In the genomic region with DNA sequence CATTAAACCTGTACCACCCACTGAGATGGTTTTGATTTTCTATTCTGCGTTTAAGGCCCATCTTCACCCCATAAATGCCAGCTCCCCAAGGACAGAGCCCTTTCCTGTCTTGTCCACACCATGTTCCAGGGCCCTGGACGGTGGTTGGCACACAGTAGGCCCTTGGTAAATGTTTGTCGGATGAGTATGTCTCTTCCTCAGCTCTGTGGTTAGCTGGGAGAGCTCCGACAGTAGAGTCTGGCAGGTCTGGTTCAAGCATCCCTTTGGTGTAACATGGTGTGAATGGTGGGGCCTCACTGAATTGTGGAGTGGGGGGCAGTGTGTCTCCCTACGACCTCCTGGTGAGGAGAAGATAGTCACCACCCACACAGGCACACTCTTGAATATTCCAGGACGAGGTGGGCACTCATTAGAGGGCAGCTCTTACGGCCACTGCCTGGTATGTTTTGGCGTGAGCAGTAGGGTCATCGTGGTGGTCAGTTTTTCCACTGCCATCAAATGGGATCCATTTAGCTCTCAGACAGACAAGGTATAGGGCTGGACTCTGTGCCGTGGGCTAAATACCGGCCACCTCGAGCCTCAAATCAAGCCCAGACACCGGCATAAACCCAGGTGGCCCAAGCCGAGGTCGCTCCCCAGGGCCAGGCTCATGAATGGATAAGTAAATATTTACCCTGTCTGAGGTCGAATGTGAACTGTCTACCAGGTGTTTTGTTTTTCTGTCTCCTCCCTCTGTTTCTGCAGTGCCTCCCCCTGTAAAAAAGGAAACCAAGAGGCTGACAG, we compare ENCODE assay signal across 8 cellular contexts.
DNase-seq lines count a peak whose midpoint lies in the region; ATAC-seq and TF ChIP-seq lines count a peak whose summit lies in the region.

No MANE protein-coding gene starts in this region.

- H3K9me3 ChIP-seq in left ventricle myocardium inferior (replicated peaks) (no peaks in the 10 kb centered on the region), ascending aorta (no peaks in the 10 kb centered on the region)

- intact Hi-C loops in left ventricle myocardium inferior (cut with micrococcal nuclease), result no loop called here
- intact Hi-C loops in left cardiac atrium (cut with DNase I), result no loop called here
- intact Hi-C loops in ascending aorta (cut with DNase I), result loop anchor here (5.0 kb wide), 1 partner anchor 79 kb away; no protein-coding TSS in a partner anchor

- H3K4me3 ChIP-seq in left ventricle myocardium inferior, result no peak overlapping the region
- H3K4me3 ChIP-seq in ascending aorta, result no peak overlapping the region

- no peak for TF ChIP-seq CTCF in left ventricle myocardium inferior (IDR thresholded peaks at IDR 0.05; ENCODE audit: borderline replicate concordance)
- no peak for TF ChIP-seq CTCF in ascending aorta (IDR thresholded peaks at IDR 0.05)

- DNase-seq in left ventricle myocardium inferior (no peak), left cardiac atrium (no peak), ascending aorta (ENCODE audit: low spot score in 2 of 2) (no peak), mesenteric fat pad (ENCODE audit: low spot score) (peak; percentile 26), NCI-H524 treated with DMSO at 0.1 percent for 48 hours (lab: John Stamatoyannopoulos, UW) (no peak), NCI-H1105 (lab: John Stamatoyannopoulos, UW) (no peak)
- DNase-seq in activated CD8-positive, alpha-beta memory T cell treated with anti-CD3 and anti-CD28 coated beads, Interleukin-2, amount 50 U/mL, for 4 hours, result no peak
- no peak for DNase-seq in stimulated activated CD4-positive, alpha-beta T cell treated with anti-CD3 and anti-CD28 coated beads, Interleukin-15, amount 100 ng/mL, for 24 hours

- H3K4me1 ChIP-seq in left ventricle myocardium inferior, result peaks cover 82% of the 10 kb centered on the region
- H3K4me1 ChIP-seq in ascending aorta, result peaks cover 19 to 49% of the 10 kb centered on the region in 2 donors

- H3K36me3 ChIP-seq in left ventricle myocardium inferior, result no peaks in the 10 kb centered on the region
- no peaks in the 10 kb centered on the region for H3K36me3 ChIP-seq in ascending aorta

- H3K27ac ChIP-seq in left ventricle myocardium inferior (replicated peaks), result peak overlapping the region; percentile 96
- peak overlapping the region; percentile 86 to 87 for H3K27ac ChIP-seq in ascending aorta

- ATAC-seq in left cardiac atrium, result no peak

- H3K27me3 ChIP-seq in left ventricle myocardium inferior (ENCODE audit: low read depth) (no peaks in the 10 kb centered on the region), ascending aorta (no peaks in the 10 kb centered on the region)
